In genomic region chr20:62103508-62104233, GRCh38 we compare ENCODE assay signal across 19 cellular contexts. TPM values are rescaled to one million over a fixed set of nuclear protein-coding genes. Genes with fewer than 3 reads are reported as not detected.
A peak's percentile ranks its signal among the peaks of the same experiment; 100 is the strongest.
DNase-seq lines count a peak whose midpoint lies in the region; ATAC-seq, FAIRE-seq and TF ChIP-seq lines count a peak whose summit lies in the region.
"Had no signal": no experiment of that assay in that cellular context is flagged by ENCODE, and none has a peak within 500 bp of the region (broad histone marks: within the 10 kb centered on the region; RNA-seq: fewer than 3 reads in every experiment).

No MANE protein-coding gene starts in this region.

- in situ Hi-C loops in HepG2 (cut with HindIII; ENCODE audit: extremely low pct_ligation_motif_present, low pct_unique_long_range_greater_than_20kb) = no loop called here

- H3K36me3 ChIP-seq in HepG2 (replicated peaks in 1 of 2; ENCODE audit: control insufficient read depth in 1 of 2, insufficient read depth in 2 of 2, low read length in 2 of 2) (no peaks in the 10 kb centered on the region), right lobe of liver (no peaks in the 10 kb centered on the region), thyroid gland (no peaks in the 10 kb centered on the region)
- H3K36me3 ChIP-seq: BLaER1 had no signal

- H3K27ac ChIP-seq in HepG2 (ENCODE audit: extremely low read length, insufficient read depth, low read length) (no peak overlapping the region), right lobe of liver (no peak overlapping the region), thyroid gland (no peak overlapping the region)
- H3K27ac ChIP-seq: BLaER1, HL-60 had no signal

- no peak overlapping the region for H3K9ac ChIP-seq in HepG2 (ENCODE audit: insufficient read depth, low read depth, low read length)
- H3K9ac ChIP-seq: BLaER1 had no signal

- H4K20me1 ChIP-seq in HepG2 (ENCODE audit: insufficient read depth, low read length) = no peaks in the 10 kb centered on the region; the same call in 1 of the 2 replicates
- H4K20me1 ChIP-seq: BLaER1 had no signal

- H3K27me3 ChIP-seq in HepG2 (ENCODE audit: control insufficient read depth in 1 of 2, insufficient read depth in 2 of 2, low read length in 2 of 2) (peaks cover 24 to 52% of the 10 kb centered on the region in 2 experiments), right lobe of liver (no peaks in the 10 kb centered on the region), thyroid gland (no peaks in the 10 kb centered on the region)
- H3K27me3 ChIP-seq: BLaER1 had no signal

- peak; percentile 9; the same call in 2 of the 3 replicates for ATAC-seq in HepG2
- no peak for ATAC-seq in right lobe of liver
- ATAC-seq: K562 had no signal

- H3K4me3 ChIP-seq in HepG2 (replicated peaks in 1 of 3; ENCODE audit: insufficient read depth in 1 of 3, low read depth in 2 of 3, low read length in 3 of 3) (no peak overlapping the region), right lobe of liver (no peak overlapping the region), thyroid gland (replicated peaks in 1 of 3) (no peak overlapping the region)
- H3K4me3 ChIP-seq: BLaER1, K562 had no signal

- WGBS in HepG2 (ENCODE audit: low lambda C conversion rate) = 39% methylated on average over 21 of the region's 21 CpGs
- WGBS in right lobe of liver (ENCODE audit: insufficient coverage, low coverage, low lambda C conversion rate, missing lambda C conversion rate) = 74% methylated on average over 10 of the region's 21 CpGs
- 60 to 76% methylated on average over 16 to 19 of the region's 21 CpGs for WGBS in thyroid gland, 2 donors

- TF ChIP-seq RAD21 in HepG2 (CRISPR knock-in tag; IDR thresholded peaks at IDR 0.05) = no peak

- TF ChIP-seq EP300 in HepG2 (IDR thresholded peaks at IDR 0.05; ENCODE audit: low read depth in 2 of 2, low read length in 2 of 2) (no peak), HepG2 (CRISPR knock-in tag; IDR thresholded peaks at IDR 0.05; ENCODE audit: borderline replicate concordance) (no peak)

- H3K4me2 ChIP-seq in HepG2 (ENCODE audit: low read depth, low read length) = no peak overlapping the region
- H3K4me2 ChIP-seq: BLaER1 had no signal

- H3K4me1 ChIP-seq in HepG2 (ENCODE audit: insufficient read depth, low read length) (peaks cover 13% of the 10 kb centered on the region), right lobe of liver (no peaks in the 10 kb centered on the region), thyroid gland (no peaks in the 10 kb centered on the region)
- H3K4me1 ChIP-seq: BLaER1 had no signal

- H3K79me2 ChIP-seq in HepG2 (ENCODE audit: insufficient read depth, low read length) = no peaks in the 10 kb centered on the region

- H3K9me3 ChIP-seq in HepG2 (ENCODE audit: low read length) (peaks cover 18% of the 10 kb centered on the region), right lobe of liver (peaks cover 0 to 6% (median 0%) of the 10 kb centered on the region in 4 donors), thyroid gland (no peaks in the 10 kb centered on the region)

- POLR2A ChIA-PET in HepG2 (lab: Yijun Ruan, JAX) = interaction anchor here (1.9 to 3.2 kb wide), 3 partner anchors 17 to 37 kb away, joined by 9 to 21 read pairs (median 12); partner anchors contain the start of gene LSM14B

- intact Hi-C loops in HepG2 (cut with micrococcal nuclease; ENCODE audit: unreplicated experiment) = no loop called here
- intact Hi-C loops in right lobe of liver (cut with DNase I) = no loop called here
- intact Hi-C loops in thyroid gland (cut with DNase I) = no loop called here

- no peak overlapping the region for H2AFZ ChIP-seq in HepG2 (ENCODE audit: low read length)

- FAIRE-seq in HepG2 (lab: Jason Lieb, UNC) = no peak
- FAIRE-seq: GM12892, GM18507, K562 had no signal

- TF ChIP-seq CTCF in HepG2 (CRISPR knock-in tag; IDR thresholded peaks at IDR 0.05) = no peak
- no peak for TF ChIP-seq CTCF in right lobe of liver (IDR thresholded peaks at IDR 0.05)
- TF ChIP-seq CTCF in thyroid gland (IDR thresholded peaks at IDR 0.05) = no peak

- BruUV-seq in HepG2 (replicated peaks; lab: Mats Ljungman, UMichigan) = no TSS peak

- no peak for TF ChIP-seq POLR2A in HepG2 (IDR thresholded peaks at IDR 0.05; ENCODE audit: insufficient read depth in 1 of 2, low read depth in 2 of 2, low read length in 2 of 2)
- no peak for TF ChIP-seq POLR2A in right lobe of liver (IDR thresholded peaks at IDR 0.05)
- no peak for TF ChIP-seq POLR2A in thyroid gland (IDR thresholded peaks at IDR 0.05)

- DNase-seq in HepG2 (ENCODE audit: low spot score) (no peak), right lobe of liver (no peak), ecto neural progenitor cell (ENCODE audit: low spot score) (peak; percentile 43), nucleus accumbens (lab: John Stamatoyannopoulos, UW) (no peak), thyroid gland (no peak), cerebellar nuclear complex (lab: John Stamatoyannopoulos, UW) (no peak)
- DNase-seq: 8988T; CD4-positive, alpha-beta memory T cell; DMS153; DMS79; GDM1; GOT3; HCEC 1CT; IMR-90 had no signal

- CTCF ChIA-PET in HepG2 (lab: Yijun Ruan, JAX; ENCODE audit: low intra/inter-chr PET ratio, low total read pairs) = no interaction called here

RNA-seq across cellular contexts. Expression of gene LSM14B, which starts 18.6 kb away (rescaled TPM):
- total RNA-seq in HepG2 (2016; rRNA removed; fragmentation: Illumina TruSeq; extraction: Trizol) = 77.7 and 79.2 TPM in 2 replicates
- 24.5 and 25.5 TPM in 2 replicates for total RNA-seq in HepG2 (2016; cell fraction: cytosol; rRNA removed; fragmentation: Illumina TruSeq; extraction: Trizol; ENCODE audit: low read depth)
- total RNA-seq in HepG2 (2016; cell fraction: insoluble cytoplasmic fraction; rRNA removed; fragmentation: Illumina TruSeq; extraction: Trizol) = 67.6 and 79.5 TPM in 2 replicates
- 64.7 and 64.9 TPM in 2 replicates for total RNA-seq in HepG2 (2016; cell fraction: membrane; rRNA removed; fragmentation: Illumina TruSeq; extraction: Trizol)
- 45.7 and 51.1 TPM in 2 replicates for total RNA-seq in HepG2 (2016; cell fraction: nucleus; rRNA removed; fragmentation: Illumina TruSeq; extraction: Trizol)
- polyA plus RNA-seq in HepG2 (2011; rRNA removed) = 43.3 and 50.4 TPM in 2 replicates
- polyA plus RNA-seq in HepG2 (2011; cell fraction: cytosol; rRNA removed) = 24.6 and 38.4 TPM in 2 replicates
- 68.1 and 80.1 TPM in 2 replicates for polyA plus RNA-seq in HepG2 (2011; cell fraction: nucleus; rRNA removed)
- polyA plus RNA-seq in HepG2 (2012) = 35.5 and 43.9 TPM in 2 replicates
- 15.6 and 19.3 TPM in 2 replicates for polyA plus RNA-seq in HepG2 (2016; cell fraction: cytosol; fragmentation: Illumina TruSeq; extraction: Trizol; ENCODE audit: low read depth)
- polyA plus RNA-seq in HepG2 (2016; cell fraction: insoluble cytoplasmic fraction; fragmentation: Illumina TruSeq; extraction: Trizol; ENCODE audit: low read depth) = 70.8 and 83.3 TPM in 2 replicates
- polyA plus RNA-seq in HepG2 (2016; cell fraction: membrane; fragmentation: Illumina TruSeq; extraction: Trizol; ENCODE audit: low read depth) = 38.0 and 40.1 TPM in 2 replicates
- 84.6 and 88.2 TPM in 2 replicates for polyA plus RNA-seq in HepG2 (2016; cell fraction: nucleus; fragmentation: Illumina TruSeq; extraction: Trizol; ENCODE audit: insufficient read depth, low read depth)
- 41.0 and 77.9 TPM in 2 replicates for polyA minus RNA-seq in HepG2 (2011; rRNA and poly(A)+ RNA removed; ENCODE audit: low replicate concordance)
- polyA minus RNA-seq in HepG2 (2011; cell fraction: cytosol; rRNA and poly(A)+ RNA removed) = 22.8 and 27.3 TPM in 2 replicates
- polyA minus RNA-seq in HepG2 (2011; cell fraction: nucleus; rRNA and poly(A)+ RNA removed) = 35.0 and 37.7 TPM in 2 replicates
- total RNA-seq in right lobe of liver = 10 to 100 TPM in 5 of 6 experiments, 1 to 10 TPM in 1; 9.5 to 19.8 (median 14.2) TPM
- 10 to 100 TPM; 25.3 to 27.9 (median 25.6) TPM for total RNA-seq in thyroid gland

RNA-seq across cellular contexts. Expression of gene TAF4, which starts 38.0 kb away (rescaled TPM):
- total RNA-seq in HepG2 (2016; rRNA removed; fragmentation: Illumina TruSeq; extraction: Trizol) (12.0 and 12.2 TPM in 2 replicates), right lobe of liver (10 to 100 TPM in 4 of 6 experiments, 1 to 10 TPM in 2; 9.0 to 13.0 (median 11.3) TPM), thyroid gland (10 to 100 TPM; 13.9 to 22.0 (median 18.6) TPM)
- total RNA-seq in HepG2 (2016; cell fraction: cytosol; rRNA removed; fragmentation: Illumina TruSeq; extraction: Trizol; ENCODE audit: low read depth) = 13.2 and 13.9 TPM in 2 replicates
- total RNA-seq in HepG2 (2016; cell fraction: insoluble cytoplasmic fraction; rRNA removed; fragmentation: Illumina TruSeq; extraction: Trizol) = 10.5 and 10.7 TPM in 2 replicates
- 14.0 and 18.0 TPM in 2 replicates for total RNA-seq in HepG2 (2016; cell fraction: membrane; rRNA removed; fragmentation: Illumina TruSeq; extraction: Trizol)
- 14.1 and 16.1 TPM in 2 replicates for total RNA-seq in HepG2 (2016; cell fraction: nucleus; rRNA removed; fragmentation: Illumina TruSeq; extraction: Trizol)
- polyA plus RNA-seq in HepG2 (2011; rRNA removed) = 5.9 and 6.6 TPM in 2 replicates
- polyA plus RNA-seq in HepG2 (2011; cell fraction: cytosol; rRNA removed) = 5.5 and 6.6 TPM in 2 replicates
- polyA plus RNA-seq in HepG2 (2011; cell fraction: nucleus; rRNA removed) = 27.0 and 32.1 TPM in 2 replicates
- polyA plus RNA-seq in HepG2 (2012) = 18.4 and 21.6 TPM in 2 replicates
- 2.0 and 2.2 TPM in 2 replicates for polyA plus RNA-seq in HepG2 (2016; cell fraction: cytosol; fragmentation: Illumina TruSeq; extraction: Trizol; ENCODE audit: low read depth)
- polyA plus RNA-seq in HepG2 (2016; cell fraction: insoluble cytoplasmic fraction; fragmentation: Illumina TruSeq; extraction: Trizol; ENCODE audit: low read depth) = 19.2 and 31.8 TPM in 2 replicates
- 8.0 and 10.2 TPM in 2 replicates for polyA plus RNA-seq in HepG2 (2016; cell fraction: membrane; fragmentation: Illumina TruSeq; extraction: Trizol; ENCODE audit: low read depth)
- 44.2 and 48.9 TPM in 2 replicates for polyA plus RNA-seq in HepG2 (2016; cell fraction: nucleus; fragmentation: Illumina TruSeq; extraction: Trizol; ENCODE audit: insufficient read depth, low read depth)
- 9.9 and 36.8 TPM in 2 replicates for polyA minus RNA-seq in HepG2 (2011; rRNA and poly(A)+ RNA removed; ENCODE audit: low replicate concordance)
- polyA minus RNA-seq in HepG2 (2011; cell fraction: cytosol; rRNA and poly(A)+ RNA removed) = 21.1 and 21.8 TPM in 2 replicates
- polyA minus RNA-seq in HepG2 (2011; cell fraction: nucleus; rRNA and poly(A)+ RNA removed) = 21.1 and 25.4 TPM in 2 replicates

RNA-seq across cellular contexts. Expression of gene PSMA7, which starts 39.5 kb away (rescaled TPM):
- total RNA-seq in HepG2 (2016; rRNA removed; fragmentation: Illumina TruSeq; extraction: Trizol) = 531 and 639 TPM in 2 replicates
- 280 and 300 TPM in 2 replicates for total RNA-seq in HepG2 (2016; cell fraction: cytosol; rRNA removed; fragmentation: Illumina TruSeq; extraction: Trizol; ENCODE audit: low read depth)
- 555 and 661 TPM in 2 replicates for total RNA-seq in HepG2 (2016; cell fraction: insoluble cytoplasmic fraction; rRNA removed; fragmentation: Illumina TruSeq; extraction: Trizol)
- 259 and 300 TPM in 2 replicates for total RNA-seq in HepG2 (2016; cell fraction: membrane; rRNA removed; fragmentation: Illumina TruSeq; extraction: Trizol)
- total RNA-seq in HepG2 (2016; cell fraction: nucleus; rRNA removed; fragmentation: Illumina TruSeq; extraction: Trizol) = 259 and 270 TPM in 2 replicates
- 571 and 631 TPM in 2 replicates for polyA plus RNA-seq in HepG2 (2011; rRNA removed)
- polyA plus RNA-seq in HepG2 (2011; cell fraction: cytosol; rRNA removed) = 539 and 602 TPM in 2 replicates
- polyA plus RNA-seq in HepG2 (2011; cell fraction: nucleus; rRNA removed) = 375 and 401 TPM in 2 replicates
- polyA plus RNA-seq in HepG2 (2012) = 283 and 330 TPM in 2 replicates
- polyA plus RNA-seq in HepG2 (2016; cell fraction: cytosol; fragmentation: Illumina TruSeq; extraction: Trizol; ENCODE audit: low read depth) = 290 and 328 TPM in 2 replicates
- polyA plus RNA-seq in HepG2 (2016; cell fraction: insoluble cytoplasmic fraction; fragmentation: Illumina TruSeq; extraction: Trizol; ENCODE audit: low read depth) = 656 and 720 TPM in 2 replicates
- 233 and 270 TPM in 2 replicates for polyA plus RNA-seq in HepG2 (2016; cell fraction: membrane; fragmentation: Illumina TruSeq; extraction: Trizol; ENCODE audit: low read depth)
- 418 and 431 TPM in 2 replicates for polyA plus RNA-seq in HepG2 (2016; cell fraction: nucleus; fragmentation: Illumina TruSeq; extraction: Trizol; ENCODE audit: insufficient read depth, low read depth)
- 380 and 541 TPM in 2 replicates for polyA minus RNA-seq in HepG2 (2011; rRNA and poly(A)+ RNA removed; ENCODE audit: low replicate concordance)
- polyA minus RNA-seq in HepG2 (2011; cell fraction: cytosol; rRNA and poly(A)+ RNA removed) = 93.0 and 111 TPM in 2 replicates
- 111 and 120 TPM in 2 replicates for polyA minus RNA-seq in HepG2 (2011; cell fraction: nucleus; rRNA and poly(A)+ RNA removed)
- total RNA-seq in right lobe of liver = 100 to 1,000 TPM; 108 to 268 (median 116) TPM
- 100 to 1,000 TPM; 213 to 288 (median 261) TPM for total RNA-seq in thyroid gland

RNA-seq across cellular contexts. Expression of gene SS18L1, which starts 39.9 kb away (rescaled TPM):
- 15.3 and 17.8 TPM in 2 replicates for total RNA-seq in HepG2 (2016; rRNA removed; fragmentation: Illumina TruSeq; extraction: Trizol)
- total RNA-seq in HepG2 (2016; cell fraction: cytosol; rRNA removed; fragmentation: Illumina TruSeq; extraction: Trizol; ENCODE audit: low read depth) = 8.6 and 10.0 TPM in 2 replicates
- 14.3 and 17.3 TPM in 2 replicates for total RNA-seq in HepG2 (2016; cell fraction: insoluble cytoplasmic fraction; rRNA removed; fragmentation: Illumina TruSeq; extraction: Trizol)
- total RNA-seq in HepG2 (2016; cell fraction: membrane; rRNA removed; fragmentation: Illumina TruSeq; extraction: Trizol) = 13.2 and 13.6 TPM in 2 replicates
- 21.3 and 26.0 TPM in 2 replicates for total RNA-seq in HepG2 (2016; cell fraction: nucleus; rRNA removed; fragmentation: Illumina TruSeq; extraction: Trizol)
- 27.6 and 32.0 TPM in 2 replicates for polyA plus RNA-seq in HepG2 (2011; rRNA removed)
- polyA plus RNA-seq in HepG2 (2011; cell fraction: cytosol; rRNA removed) = 13.9 and 24.3 TPM in 2 replicates
- polyA plus RNA-seq in HepG2 (2011; cell fraction: nucleus; rRNA removed) = 94.6 and 141 TPM in 2 replicates
- polyA plus RNA-seq in HepG2 (2012) = 16.9 and 17.6 TPM in 2 replicates
- polyA plus RNA-seq in HepG2 (2016; cell fraction: cytosol; fragmentation: Illumina TruSeq; extraction: Trizol; ENCODE audit: low read depth) = 2.6 and 2.8 TPM in 2 replicates
- polyA plus RNA-seq in HepG2 (2016; cell fraction: insoluble cytoplasmic fraction; fragmentation: Illumina TruSeq; extraction: Trizol; ENCODE audit: low read depth) = 12.8 and 13.4 TPM in 2 replicates
- 5.4 and 6.3 TPM in 2 replicates for polyA plus RNA-seq in HepG2 (2016; cell fraction: membrane; fragmentation: Illumina TruSeq; extraction: Trizol; ENCODE audit: low read depth)
- 60.6 and 69.1 TPM in 2 replicates for polyA plus RNA-seq in HepG2 (2016; cell fraction: nucleus; fragmentation: Illumina TruSeq; extraction: Trizol; ENCODE audit: insufficient read depth, low read depth)
- polyA minus RNA-seq in HepG2 (2011; rRNA and poly(A)+ RNA removed; ENCODE audit: low replicate concordance) = 32.8 and 53.5 TPM in 2 replicates
- polyA minus RNA-seq in HepG2 (2011; cell fraction: cytosol; rRNA and poly(A)+ RNA removed) = 14.5 and 16.4 TPM in 2 replicates
- 30.1 and 33.4 TPM in 2 replicates for polyA minus RNA-seq in HepG2 (2011; cell fraction: nucleus; rRNA and poly(A)+ RNA removed)
- total RNA-seq in right lobe of liver = 10 to 100 TPM; 14.1 to 26.5 (median 23.7) TPM
- 10 to 100 TPM; 12.2 to 22.0 (median 15.2) TPM for total RNA-seq in thyroid gland
